Comparison of ENCODE assay signal across 10 cellular contexts in genomic region chrX:120000490-120001246, GRCh38. TPM values are rescaled to one million over a fixed set of nuclear protein-coding genes. Genes with fewer than 3 reads are reported as not detected.
DNase-seq lines count a peak whose midpoint lies in the region; ATAC-seq and TF ChIP-seq lines count a peak whose summit lies in the region.
"Had no signal": no experiment of that assay in that cellular context is flagged by ENCODE, and none has a peak within 500 bp of the region (broad histone marks: within the 10 kb centered on the region; RNA-seq: fewer than 3 reads in every experiment).

No MANE protein-coding gene starts in this region.

- POLR2A ChIA-PET in CD8-positive, alpha-beta T cell (lab: Charles Lee): no interaction called here

- H3K4me3 Mint-ChIP-seq in CD8-positive, alpha-beta T cell: peak overlapping the region; percentile 67
- peak overlapping the region; percentile 42 for H3K4me3 Mint-ChIP-seq in nephron progenitor cell

- TF ChIP-seq CTCF in CD8-positive, alpha-beta T cell (IDR thresholded peaks at IDR 0.05): no peak
- TF ChIP-seq CTCF in coronary artery (IDR thresholded peaks at IDR 0.05): no peak
- no peak for TF ChIP-seq CTCF in nephron progenitor cell (IDR thresholded peaks at IDR 0.05)

- no peaks in the 10 kb centered on the region for H3K9me3 Mint-ChIP-seq in CD8-positive, alpha-beta T cell
- peaks cover 58% of the 10 kb centered on the region for H3K9me3 Mint-ChIP-seq in nephron progenitor cell

- H3K36me3 Mint-ChIP-seq in CD8-positive, alpha-beta T cell: no peaks in the 10 kb centered on the region
- H3K36me3 Mint-ChIP-seq in nephron progenitor cell (ENCODE audit: low read depth): no peaks in the 10 kb centered on the region

- H3K27ac Mint-ChIP-seq in CD8-positive, alpha-beta T cell: no peak overlapping the region
- no peak overlapping the region for H3K27ac Mint-ChIP-seq in nephron progenitor cell

- peaks cover 15% of the 10 kb centered on the region for H3K4me1 Mint-ChIP-seq in CD8-positive, alpha-beta T cell (ENCODE audit: low read depth)
- peaks cover 4% of the 10 kb centered on the region for H3K4me1 Mint-ChIP-seq in nephron progenitor cell

- H3K27ac ChIP-seq in CD8-positive, alpha-beta T cell (ENCODE audit: low read depth, low read length): no peak overlapping the region
- no peak overlapping the region for H3K27ac ChIP-seq in HUES48 (ENCODE audit: low read depth, low read length)
- no peak overlapping the region for H3K27ac ChIP-seq in coronary artery
- H3K27ac ChIP-seq: ascending aorta had no signal

- no peak overlapping the region for H3K9ac ChIP-seq in HUES48 (ENCODE audit: low read depth, low read length)

- peak in 1 of 7 experiments; percentile 14 for DNase-seq in CD8-positive, alpha-beta T cell
- DNase-seq in coronary artery (ENCODE audit: low spot score) (no peak), nephron progenitor cell (no peak), pons (ENCODE audit: low spot score) (no peak)
- DNase-seq: DMS79 treated with DMSO at 0.1 percent for 48 hours, NCI-H1436 had no signal

- peaks cover 34% of the 10 kb centered on the region for H3K27me3 ChIP-seq in CD8-positive, alpha-beta T cell (ENCODE audit: insufficient read depth, low read length)
- peaks cover 82% of the 10 kb centered on the region for H3K27me3 ChIP-seq in HUES48 (ENCODE audit: control insufficient read depth, insufficient read depth, low read length)
- H3K27me3 ChIP-seq: ascending aorta had no signal

- no peaks in the 10 kb centered on the region for H3K36me3 ChIP-seq in CD8-positive, alpha-beta T cell (ENCODE audit: insufficient read depth, low read length)
- H3K36me3 ChIP-seq in HUES48 (ENCODE audit: control insufficient read depth, insufficient read depth, low read length): no peaks in the 10 kb centered on the region
- H3K36me3 ChIP-seq: ascending aorta had no signal

- intact Hi-C loops in CD8-positive, alpha-beta T cell (cut with DNase I, micrococcal nuclease): no loop called here

- CTCF ChIA-PET in CD8-positive, alpha-beta T cell (lab: Charles Lee): interaction anchor here (1.2 kb wide), 1 partner anchor 52 kb away, joined by 3 read pairs; no protein-coding TSS in a partner anchor

- no peak overlapping the region for H3K4me3 ChIP-seq in CD8-positive, alpha-beta T cell (ENCODE audit: low read depth, low read length)
- H3K4me3 ChIP-seq in HUES48 (ENCODE audit: low read depth, low read length) (peak overlapping the region; percentile 38; the same call in 1 of the 2 replicates), coronary artery (peak overlapping the region; percentile 51)

- peaks cover 50% of the 10 kb centered on the region for H3K27me3 Mint-ChIP-seq in CD8-positive, alpha-beta T cell (ENCODE audit: low read depth)
- H3K27me3 Mint-ChIP-seq in nephron progenitor cell (ENCODE audit: low read depth, poor library complexity): peaks cover 93% of the 10 kb centered on the region

- peaks cover 14% of the 10 kb centered on the region for H3K4me1 ChIP-seq in CD8-positive, alpha-beta T cell (ENCODE audit: insufficient read depth, low read length)
- H3K4me1 ChIP-seq in HUES48 (ENCODE audit: control insufficient read depth, insufficient read depth, low read length): 0 out of 2 replicates have a peak, but pooled peaks cover 2% of the 10 kb centered on the region
- H3K4me1 ChIP-seq: ascending aorta had no signal

- peak; percentile 38 for ATAC-seq in CD8-positive, alpha-beta T cell
- no peak for ATAC-seq in GM21390 (IDR thresholded peaks at IDR 0.05; ENCODE audit: unreplicated experiment)
- ATAC-seq in GM19035 (IDR thresholded peaks at IDR 0.05; ENCODE audit: unreplicated experiment): no peak

- H3K9me3 ChIP-seq in CD8-positive, alpha-beta T cell (ENCODE audit: low read length): no peaks in the 10 kb centered on the region
- peaks cover 23% of the 10 kb centered on the region for H3K9me3 ChIP-seq in HUES48 (ENCODE audit: control insufficient read depth, insufficient read depth, low read length)
- H3K9me3 ChIP-seq: ascending aorta had no signal

RNA-seq across cellular contexts. Expression of gene NKAP, which starts 57.1 kb away (rescaled TPM):
- 10 to 100 TPM; 17.4 to 20.1 TPM for total RNA-seq in CD8-positive, alpha-beta T cell
